ENCODE assay signal across 31 cellular contexts in genomic region chr18:70319185-70319584, GRCh38.
"Had no signal": no experiment of that assay in that cellular context is flagged by ENCODE, and none has a peak within 500 bp of the region (broad histone marks: within the 10 kb centered on the region; RNA-seq: fewer than 3 reads in every experiment).

No MANE protein-coding gene starts in this region.

- H3K36me3 ChIP-seq: brain microvascular endothelial cell, WERI-Rb-1 had no signal

- H3K36me3 Mint-ChIP-seq: activated naive CD4-positive, alpha-beta T cell treated with anti-CD3 and anti-CD28 coated beads, Interleukin-2, amount 10 ng/mL, durations not matched to agents 7 days and 5 days; activated naive CD8-positive, alpha-beta T cell treated with anti-CD3 and anti-CD28 coated beads, Interleukin-2, amount 10 ng/mL, durations not matched to agents 7 days and 5 days had no signal

- H3K9me3 Mint-ChIP-seq: activated B cell treated with CpG ODN at 0.5 μM for 24 hours; activated CD8-positive, alpha-beta T cell treated with anti-CD3 and anti-CD28 coated beads for 36 hours; activated naive CD4-positive, alpha-beta T cell treated with anti-CD3 and anti-CD28 coated beads, Interleukin-2, amount 10 ng/mL, durations not matched to agents 7 days and 5 days; activated naive CD4-positive, alpha-beta T cell treated with anti-CD3 and anti-CD28 coated beads, Interleukin-2, amount 50 U/mL, for 72 hours; activated naive CD8-positive, alpha-beta T cell treated with anti-CD3 and anti-CD28 coated beads, Interleukin-2, amount 10 ng/mL, durations not matched to agents 7 days and 5 days; activated T-cell treated with anti-CD3 and anti-CD28 coated beads, Interleukin-2, amount 50 U/mL, for 72 hours; central memory CD8-positive, alpha-beta T cell; dendritic cell treated with granulocyte-macrophage colony-stimulating factor and Interleukin-4, amounts not matched to agents 40 ng/mL and 50 ng/mL, for 4 days; endodermal cell; T-helper 2 cell treated with Interferon-gamma antibody and Interleukin-4, amounts not matched to agents 5 μg/mL and 100 μg/mL, for 36 hours had no signal

- H3K27me3 Mint-ChIP-seq: activated B cell treated with CpG ODN at 0.5 μM for 24 hours; activated naive CD4-positive, alpha-beta T cell treated with anti-CD3 and anti-CD28 coated beads, Interleukin-2, amount 10 ng/mL, durations not matched to agents 7 days and 5 days; activated naive CD8-positive, alpha-beta T cell treated with anti-CD3 and anti-CD28 coated beads, Interleukin-2, amount 10 ng/mL, durations not matched to agents 7 days and 5 days; central memory CD8-positive, alpha-beta T cell; dendritic cell treated with granulocyte-macrophage colony-stimulating factor and Interleukin-4, amounts not matched to agents 40 ng/mL and 50 ng/mL, for 4 days; T-helper 17 cell had no signal

- DNase-seq: activated B cell treated with CpG ODN at 0.5 μM for 24 hours; activated CD4-positive, alpha-beta T cell treated with anti-CD3 and anti-CD28 coated beads for 48 hours; activated CD4-positive, alpha-beta T cell treated with anti-CD3 and anti-CD28 coated beads, Interleukin-2, amount 50 U/mL, for 1 hour; activated CD4-positive, alpha-beta T cell treated with anti-CD3 and anti-CD28 coated beads, Interleukin-2, amount 50 U/mL, for 48 hours; activated CD8-positive, alpha-beta memory T cell treated with anti-CD3 and anti-CD28 coated beads for 24 hours; activated CD8-positive, alpha-beta T cell treated with anti-CD3 and anti-CD28 coated beads for 36 hours; activated gamma-delta T cell; activated naive CD4-positive, alpha-beta T cell; activated naive CD4-positive, alpha-beta T cell treated with anti-CD3 and anti-CD28 coated beads, Interleukin-2, amount 10 ng/mL, durations not matched to agents 7 days and 5 days; activated naive CD8-positive, alpha-beta T cell treated with anti-CD3 and anti-CD28 coated beads, Interleukin-2, amount 10 ng/mL, durations not matched to agents 7 days and 5 days; activated T-cell treated with anti-CD3 and anti-CD28 coated beads, Interleukin-2, amount 50 U/mL, for 1 hour; activated T-cell treated with anti-CD3 and anti-CD28 coated beads, Interleukin-2, amount 50 U/mL, for 72 hours; amniotic stem cell; anterior cingulate cortex; brain microvascular endothelial cell; dorsolateral prefrontal cortex; effector memory CD4-positive, alpha-beta T cell; endodermal cell; foreskin fibroblast; head of caudate nucleus; T-helper 1 cell; T-helper 17 cell; T1000; WERI-Rb-1 had no signal

- H3K27ac ChIP-seq: brain microvascular endothelial cell, coronary artery, dorsolateral prefrontal cortex, WERI-Rb-1 had no signal

- H3K4me3 Mint-ChIP-seq: activated B cell treated with CpG ODN at 0.5 μM for 24 hours; activated CD8-positive, alpha-beta T cell treated with anti-CD3 and anti-CD28 coated beads for 36 hours; activated naive CD4-positive, alpha-beta T cell treated with anti-CD3 and anti-CD28 coated beads, Interleukin-2, amount 10 ng/mL, durations not matched to agents 7 days and 5 days; activated naive CD8-positive, alpha-beta T cell treated with anti-CD3 and anti-CD28 coated beads, Interleukin-2, amount 10 ng/mL, durations not matched to agents 7 days and 5 days; activated T-cell treated with anti-CD3 and anti-CD28 coated beads, Interleukin-2, amount 50 U/mL, for 72 hours; central memory CD8-positive, alpha-beta T cell; dendritic cell treated with granulocyte-macrophage colony-stimulating factor and Interleukin-4, amounts not matched to agents 40 ng/mL and 50 ng/mL, for 4 days; endodermal cell; T-helper 17 cell; T-helper 2 cell treated with Interferon-gamma antibody and Interleukin-4, amounts not matched to agents 5 μg/mL and 100 μg/mL, for 36 hours had no signal

- H3K4me3 ChIP-seq: coronary artery, dorsolateral prefrontal cortex had no signal

- ATAC-seq: activated CD4-positive, CD25-positive, alpha-beta regulatory T cell treated with anti-CD3 and anti-CD28 coated beads, Interleukin-2, amount 50 U/mL, for 24 hours; activated CD8-positive, alpha-beta T cell treated with anti-CD3 and anti-CD28 coated beads for 36 hours; activated naive CD4-positive, alpha-beta T cell treated with anti-CD3 and anti-CD28 coated beads, Interleukin-2, amount 50 U/mL, for 72 hours; activated T-cell treated with anti-CD3 and anti-CD28 coated beads, Interleukin-2, amount 50 U/mL, for 72 hours; esophagus mucosa; T-helper 17 cell had no signal

- H3K4me1 Mint-ChIP-seq: activated B cell treated with CpG ODN at 0.5 μM for 24 hours; activated naive CD4-positive, alpha-beta T cell treated with anti-CD3 and anti-CD28 coated beads, Interleukin-2, amount 10 ng/mL, durations not matched to agents 7 days and 5 days; activated naive CD8-positive, alpha-beta T cell treated with anti-CD3 and anti-CD28 coated beads, Interleukin-2, amount 10 ng/mL, durations not matched to agents 7 days and 5 days; central memory CD8-positive, alpha-beta T cell; T-helper 17 cell had no signal

- H3K27ac Mint-ChIP-seq: activated B cell treated with CpG ODN at 0.5 μM for 24 hours; activated CD8-positive, alpha-beta T cell treated with anti-CD3 and anti-CD28 coated beads for 36 hours; activated naive CD4-positive, alpha-beta T cell treated with anti-CD3 and anti-CD28 coated beads, Interleukin-2, amount 10 ng/mL, durations not matched to agents 7 days and 5 days; activated naive CD4-positive, alpha-beta T cell treated with anti-CD3 and anti-CD28 coated beads, Interleukin-2, amount 50 U/mL, for 72 hours; activated naive CD8-positive, alpha-beta T cell treated with anti-CD3 and anti-CD28 coated beads, Interleukin-2, amount 10 ng/mL, durations not matched to agents 7 days and 5 days; activated T-cell treated with anti-CD3 and anti-CD28 coated beads, Interleukin-2, amount 50 U/mL, for 72 hours; dendritic cell treated with granulocyte-macrophage colony-stimulating factor and Interleukin-4, amounts not matched to agents 40 ng/mL and 50 ng/mL, for 4 days; endodermal cell; T-helper 17 cell; T-helper 2 cell treated with Interferon-gamma antibody and Interleukin-4, amounts not matched to agents 5 μg/mL and 100 μg/mL, for 36 hours had no signal

- H3K27me3 ChIP-seq: brain microvascular endothelial cell, dorsolateral prefrontal cortex had no signal
